ENCODE assay signal across 18 cellular contexts in the genomic region with DNA sequence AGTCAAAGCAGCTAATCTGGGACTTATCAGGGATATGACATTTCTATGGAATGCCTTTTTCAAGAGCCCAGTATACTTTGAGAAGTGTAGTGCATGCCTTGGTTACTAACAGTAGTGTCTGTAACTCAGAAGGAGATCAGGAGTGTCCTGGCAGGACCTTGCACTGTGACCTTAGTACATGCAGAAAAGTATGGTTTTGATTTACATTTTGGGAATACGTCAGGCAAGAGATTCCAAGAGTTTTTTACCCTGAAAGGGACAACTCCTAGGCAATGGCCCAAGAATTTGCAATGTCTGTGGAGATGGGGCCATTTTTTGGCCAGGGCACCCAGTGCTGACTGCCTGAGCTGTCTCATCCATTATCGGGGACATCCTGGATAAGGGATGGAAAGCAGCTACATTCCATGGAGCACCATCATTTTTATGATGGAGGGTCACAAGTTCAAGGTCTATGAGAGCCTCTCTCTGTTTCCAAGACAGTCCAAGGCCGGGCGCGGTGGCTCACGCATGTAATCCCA.
A peak's percentile ranks its signal among the peaks of the same experiment; 100 is the strongest.
DNase-seq lines count a peak whose midpoint lies in the region; ATAC-seq, FAIRE-seq and TF ChIP-seq lines count a peak whose summit lies in the region.
"Had no signal": no experiment of that assay in that cellular context is flagged by ENCODE, and none has a peak within 500 bp of the region (broad histone marks: within the 10 kb centered on the region; RNA-seq: fewer than 3 reads in every experiment).

No MANE protein-coding gene starts in this region.

- H3K4me3 Mint-ChIP-seq in type B pancreatic cell, result no peak overlapping the region
- H3K4me3 Mint-ChIP-seq in activated naive CD4-positive, alpha-beta T cell treated with anti-CD3 and anti-CD28 coated beads for 36 hours, result no peak overlapping the region
- H3K4me3 Mint-ChIP-seq in stimulated activated effector memory CD8-positive, alpha-beta T cell treated with anti-CD3 and anti-CD28 coated beads, Interleukin-12 subunit alpha, Interleukin-12 subunit beta, amount 100 ng/mL, for 72 hours, result no peak overlapping the region
- H3K4me3 Mint-ChIP-seq: activated T-helper 17 cell treated with anti-CD3 and anti-CD28 coated beads, Interleukin-2, amount 50 U/mL, for 72 hours had no signal

- no peak overlapping the region for H3K9ac ChIP-seq in HepG2 (ENCODE audit: insufficient read depth, low read depth, low read length)
- H3K9ac ChIP-seq: parathyroid adenoma had no signal

- H3K36me3 ChIP-seq in HepG2 (replicated peaks in 1 of 2; ENCODE audit: control insufficient read depth in 1 of 2, insufficient read depth in 2 of 2, low read length in 2 of 2), result no peaks in the 10 kb centered on the region
- no peaks in the 10 kb centered on the region for H3K36me3 ChIP-seq in right lobe of liver
- no peaks in the 10 kb centered on the region for H3K36me3 ChIP-seq in ovary
- H3K36me3 ChIP-seq: upper lobe of right lung had no signal

- WGBS in HepG2 (ENCODE audit: low lambda C conversion rate), result 91% methylated on average over 6 of the region's 6 CpGs
- no CpG with 5 or more reads among the region's 6 CpGs for WGBS in right lobe of liver (ENCODE audit: insufficient coverage, low coverage, low lambda C conversion rate, missing lambda C conversion rate)
- WGBS in ovary, 3 donors, result 25 to 40% (median 38%) methylated on average over 6 of the region's 6 CpGs

- no peak overlapping the region for H3K27ac Mint-ChIP-seq in type B pancreatic cell
- no peak overlapping the region for H3K27ac Mint-ChIP-seq in activated naive CD4-positive, alpha-beta T cell treated with anti-CD3 and anti-CD28 coated beads for 36 hours
- H3K27ac Mint-ChIP-seq in stimulated activated effector memory CD8-positive, alpha-beta T cell treated with anti-CD3 and anti-CD28 coated beads, Interleukin-12 subunit alpha, Interleukin-12 subunit beta, amount 100 ng/mL, for 72 hours, result no peak overlapping the region
- H3K27ac Mint-ChIP-seq: activated T-helper 17 cell treated with anti-CD3 and anti-CD28 coated beads, Interleukin-2, amount 50 U/mL, for 72 hours had no signal

- no peak for TF ChIP-seq POLR2A in HepG2 (IDR thresholded peaks at IDR 0.05; ENCODE audit: insufficient read depth in 1 of 2, low read depth in 2 of 2, low read length in 2 of 2)
- no peak for TF ChIP-seq POLR2A in right lobe of liver (IDR thresholded peaks at IDR 0.05)
- TF ChIP-seq POLR2A in ovary (IDR thresholded peaks at IDR 0.05), result no peak

- H3K4me1 Mint-ChIP-seq in type B pancreatic cell (ENCODE audit: unreplicated experiment), result peaks cover 11% of the 10 kb centered on the region
- no peaks in the 10 kb centered on the region for H3K4me1 Mint-ChIP-seq in activated naive CD4-positive, alpha-beta T cell treated with anti-CD3 and anti-CD28 coated beads for 36 hours (ENCODE audit: low read depth)
- H3K4me1 Mint-ChIP-seq in stimulated activated effector memory CD8-positive, alpha-beta T cell treated with anti-CD3 and anti-CD28 coated beads, Interleukin-12 subunit alpha, Interleukin-12 subunit beta, amount 100 ng/mL, for 72 hours, result no peaks in the 10 kb centered on the region
- H3K4me1 Mint-ChIP-seq: activated T-helper 17 cell treated with anti-CD3 and anti-CD28 coated beads, Interleukin-2, amount 50 U/mL, for 72 hours had no signal

- H3K4me3 ChIP-seq in HepG2 (replicated peaks in 1 of 3; ENCODE audit: insufficient read depth in 1 of 3, low read depth in 2 of 3, low read length in 3 of 3), result no peak overlapping the region
- H3K4me3 ChIP-seq in right lobe of liver, result no peak overlapping the region
- no peak overlapping the region for H3K4me3 ChIP-seq in ovary
- H3K4me3 ChIP-seq: upper lobe of right lung had no signal

- no peak for DNase-seq in HepG2 (ENCODE audit: low spot score)
- no peak for DNase-seq in right lobe of liver
- DNase-seq in fibroblast of gingiva (ENCODE audit: low read depth), result peak; percentile 99
- DNase-seq in ovary, result peak in 4 of 5 donors; percentile 26 to 57 (median 42)
- no peak for DNase-seq in type B pancreatic cell (ENCODE audit: extremely low spot score, unreplicated experiment)
- DNase-seq in activated naive CD4-positive, alpha-beta T cell treated with anti-CD3 and anti-CD28 coated beads for 36 hours, result no peak
- no peak for DNase-seq in inferior parietal cortex (ENCODE audit: extremely low spot score)
- no peak for DNase-seq in stimulated activated effector memory CD8-positive, alpha-beta T cell treated with anti-CD3 and anti-CD28 coated beads, Interleukin-12 subunit alpha, Interleukin-12 subunit beta, amount 100 ng/mL, for 72 hours (ENCODE audit: low spot score in 2 of 2)
- DNase-seq: activated CD4-positive, alpha-beta T cell treated with anti-CD3 and anti-CD28 coated beads, Interleukin-2, amount 50 U/mL, for 48 hours; KBM-7; NCI-H1436; NCI-H446 treated with DMSO at 0.1 percent for 48 hours; upper lobe of right lung had no signal

- intact Hi-C loops in HepG2 (cut with micrococcal nuclease; ENCODE audit: unreplicated experiment), result no loop called here
- intact Hi-C loops in right lobe of liver (cut with DNase I), result loop anchor here in 1 of 2 donors (10.0 kb wide), 1 partner anchor 55 kb away; no protein-coding TSS in a partner anchor
- intact Hi-C loops in ovary (cut with DNase I), result no loop called here
- intact Hi-C loops in activated naive CD4-positive, alpha-beta T cell treated with anti-CD3 and anti-CD28 coated beads for 36 hours (cut with micrococcal nuclease), result no loop called here

- no TSS peak for BruUV-seq in HepG2 (replicated peaks; lab: Mats Ljungman, UMichigan)

- in situ Hi-C loops in HepG2 (cut with HindIII; ENCODE audit: extremely low pct_ligation_motif_present, low pct_unique_long_range_greater_than_20kb), result loop anchor here (5.0 kb wide), 1 partner anchor 187 kb away; no protein-coding TSS in a partner anchor

- CTCF ChIA-PET in HepG2 (lab: Yijun Ruan, JAX; ENCODE audit: low intra/inter-chr PET ratio, low total read pairs), result no interaction called here
- CTCF ChIA-PET in activated naive CD4-positive, alpha-beta T cell treated with anti-CD3 and anti-CD28 coated beads for 36 hours (lab: Charles Lee), result interaction anchor here (0.8 to 1.0 kb wide), 2 partner anchors 49 to 181 kb away, joined by 4 to 6 read pairs; no protein-coding TSS in a partner anchor

- FAIRE-seq in HepG2 (lab: Jason Lieb, UNC), result no peak
- FAIRE-seq: A204.1, frontal cortex, islet of Langerhans had no signal

- TF ChIP-seq RAD21 in HepG2 (CRISPR knock-in tag; IDR thresholded peaks at IDR 0.05), result no peak

- no peak overlapping the region for H3K4me2 ChIP-seq in HepG2 (ENCODE audit: low read depth, low read length)

- no peaks in the 10 kb centered on the region for H3K36me3 Mint-ChIP-seq in type B pancreatic cell
- H3K36me3 Mint-ChIP-seq in activated naive CD4-positive, alpha-beta T cell treated with anti-CD3 and anti-CD28 coated beads for 36 hours (ENCODE audit: low read depth), result no peaks in the 10 kb centered on the region
- no peaks in the 10 kb centered on the region for H3K36me3 Mint-ChIP-seq in stimulated activated effector memory CD8-positive, alpha-beta T cell treated with anti-CD3 and anti-CD28 coated beads, Interleukin-12 subunit alpha, Interleukin-12 subunit beta, amount 100 ng/mL, for 72 hours

- ATAC-seq in HepG2 (no peak), right lobe of liver (no peak)
- ATAC-seq in stimulated activated effector memory CD8-positive, alpha-beta T cell treated with anti-CD3 and anti-CD28 coated beads, Interleukin-12 subunit alpha, Interleukin-12 subunit beta, amount 100 ng/mL, for 72 hours, result no peak
- ATAC-seq: activated T-helper 17 cell treated with anti-CD3 and anti-CD28 coated beads, Interleukin-2, amount 50 U/mL, for 72 hours; upper lobe of right lung had no signal

- H4K20me1 ChIP-seq in HepG2 (ENCODE audit: insufficient read depth, low read length), result no peaks in the 10 kb centered on the region

- H3K4me1 ChIP-seq in HepG2 (ENCODE audit: insufficient read depth, low read length) (peaks cover 16% of the 10 kb centered on the region), right lobe of liver (no peaks in the 10 kb centered on the region), ovary (ENCODE audit: insufficient read depth) (peaks cover 2% of the 10 kb centered on the region)
- H3K4me1 ChIP-seq: parathyroid adenoma, upper lobe of right lung had no signal

- H3K27ac ChIP-seq in HepG2 (ENCODE audit: extremely low read length, insufficient read depth, low read length) (no peak overlapping the region), right lobe of liver (no peak overlapping the region), ovary (no peak overlapping the region)
- H3K27ac ChIP-seq: parathyroid adenoma, upper lobe of right lung had no signal

- H3K27me3 ChIP-seq in HepG2 (ENCODE audit: control insufficient read depth in 1 of 2, insufficient read depth in 2 of 2, low read length in 2 of 2) (no peaks in the 10 kb centered on the region), right lobe of liver (no peaks in the 10 kb centered on the region), ovary (no peaks in the 10 kb centered on the region)
- H3K27me3 ChIP-seq: upper lobe of right lung had no signal

- no peaks in the 10 kb centered on the region for H3K79me2 ChIP-seq in HepG2 (ENCODE audit: insufficient read depth, low read length)
- H3K79me2 ChIP-seq: parathyroid adenoma had no signal

- no peaks in the 10 kb centered on the region for H3K9me3 ChIP-seq in HepG2 (ENCODE audit: low read length)
- H3K9me3 ChIP-seq in right lobe of liver, result no peaks in the 10 kb centered on the region
- H3K9me3 ChIP-seq in ovary, result no peaks in the 10 kb centered on the region
- H3K9me3 ChIP-seq: upper lobe of right lung had no signal

- no peak overlapping the region for H2AFZ ChIP-seq in HepG2 (ENCODE audit: low read length)
- H2AFZ ChIP-seq: parathyroid adenoma had no signal

- no peaks in the 10 kb centered on the region for H3K9me3 Mint-ChIP-seq in type B pancreatic cell
- no peaks in the 10 kb centered on the region for H3K9me3 Mint-ChIP-seq in activated naive CD4-positive, alpha-beta T cell treated with anti-CD3 and anti-CD28 coated beads for 36 hours
- H3K9me3 Mint-ChIP-seq in stimulated activated effector memory CD8-positive, alpha-beta T cell treated with anti-CD3 and anti-CD28 coated beads, Interleukin-12 subunit alpha, Interleukin-12 subunit beta, amount 100 ng/mL, for 72 hours, result no peaks in the 10 kb centered on the region
- H3K9me3 Mint-ChIP-seq: activated T-helper 17 cell treated with anti-CD3 and anti-CD28 coated beads, Interleukin-2, amount 50 U/mL, for 72 hours had no signal

- TF ChIP-seq CTCF in HepG2 (CRISPR knock-in tag; IDR thresholded peaks at IDR 0.05) (no peak), right lobe of liver (IDR thresholded peaks at IDR 0.05) (no peak), ovary (IDR thresholded peaks at IDR 0.05) (no peak), type B pancreatic cell (conservative IDR thresholded peaks at IDR 0.05) (no peak)

- H3K27me3 Mint-ChIP-seq in type B pancreatic cell, result no peaks in the 10 kb centered on the region
- no peaks in the 10 kb centered on the region for H3K27me3 Mint-ChIP-seq in activated naive CD4-positive, alpha-beta T cell treated with anti-CD3 and anti-CD28 coated beads for 36 hours (ENCODE audit: low read depth)
- H3K27me3 Mint-ChIP-seq: activated T-helper 17 cell treated with anti-CD3 and anti-CD28 coated beads, Interleukin-2, amount 50 U/mL, for 72 hours had no signal

- TF ChIP-seq EP300 in HepG2 (IDR thresholded peaks at IDR 0.05; ENCODE audit: low read depth in 2 of 2, low read length in 2 of 2), result no peak
- no peak for TF ChIP-seq EP300 in HepG2 (CRISPR knock-in tag; IDR thresholded peaks at IDR 0.05; ENCODE audit: borderline replicate concordance)
- TF ChIP-seq EP300 in ovary (IDR thresholded peaks at IDR 0.05), result no peak

- POLR2A ChIA-PET in HepG2 (lab: Yijun Ruan, JAX), result interaction anchor here (1.0 to 2.8 kb wide), 3 partner anchors 16 to 184 kb away, joined by 3 to 12 read pairs (median 4); no protein-coding TSS in a partner anchor

Comparison
In these comparisons a context has a peak if more than half of its experiments do, and no peak if none do; other contexts are left out.
1. DNase-seq: peak in fibroblast of gingiva (single experiment) and ovary (4 of 5); none in HepG2 (single experiment), right lobe of liver (0 of 3), type B pancreatic cell (single experiment), activated naive CD4-positive, alpha-beta T cell treated with anti-CD3 and anti-CD28 coated beads for 36 hours (single experiment), inferior parietal cortex (single experiment) and stimulated activated effector memory CD8-positive, alpha-beta T cell treated with anti-CD3 and anti-CD28 coated beads, Interleukin-12 subunit alpha, Interleukin-12 subunit beta, amount 100 ng/mL, for 72 hours (0 of 2).